8 cellular contexts compared by ENCODE assay signal in the genomic region with DNA sequence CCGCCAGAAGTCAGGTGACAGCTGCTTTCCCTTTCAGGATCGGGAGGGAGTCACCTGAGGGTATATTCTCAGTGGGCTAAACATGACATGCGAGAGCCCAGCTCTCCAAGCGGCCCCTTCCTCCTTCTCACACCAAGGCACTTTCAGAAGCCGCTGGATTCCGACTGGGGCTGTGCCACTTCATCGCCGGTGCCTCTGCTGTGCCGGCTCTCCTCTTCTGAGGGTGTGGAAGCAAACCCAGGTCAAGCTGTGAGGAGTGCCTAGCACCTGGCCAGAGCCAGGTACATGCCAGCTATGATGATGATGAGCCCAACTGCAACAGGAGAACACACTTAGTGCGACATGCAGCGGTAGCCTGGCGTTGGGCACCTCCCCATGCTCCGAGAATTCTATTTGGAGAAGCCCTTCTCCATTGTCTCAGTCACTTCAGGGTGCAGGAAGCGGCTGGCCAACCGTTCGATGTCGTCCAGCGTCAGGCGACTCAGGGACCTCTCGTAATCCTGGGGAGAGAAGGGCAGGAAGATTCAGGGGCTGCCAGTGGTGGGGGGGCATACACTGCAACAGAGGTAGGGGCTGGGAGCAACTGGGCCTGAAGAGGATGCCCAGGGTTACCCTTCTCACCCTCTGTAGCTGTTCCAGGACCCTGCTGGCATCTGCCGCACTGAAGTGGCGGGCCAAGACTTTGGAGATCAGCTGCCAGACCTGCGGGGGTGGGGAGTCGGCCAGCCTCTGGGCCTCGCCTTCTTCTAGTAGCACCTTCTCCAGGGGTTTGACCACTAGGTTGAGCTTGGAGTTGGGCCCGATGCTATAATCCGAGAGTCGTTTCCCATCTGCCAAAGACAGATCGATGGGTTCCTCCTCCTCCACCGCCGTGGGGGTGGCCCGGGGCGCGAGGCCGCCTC. TPM values are rescaled to one million over a fixed set of nuclear protein-coding genes. Genes with fewer than 3 reads are reported as not detected.
DNase-seq lines count a peak whose midpoint lies in the region; ATAC-seq and TF ChIP-seq lines count a peak whose summit lies in the region.

No MANE protein-coding gene starts in this region.

- peaks cover 0 to 47% (median 31%) of the 10 kb centered on the region in 11 experiments; a peak in 15 of 22 replicates for H3K9me3 ChIP-seq in BLaER1 treated with 17β-estradiol and CSF1 and Interleukin-3, amounts not matched to agents 10 nM and 100 nM (replicated peaks in 1 of 11)

- peaks cover 54 to 71% (median 64%) of the 10 kb centered on the region in 10 experiments for H3K4me1 ChIP-seq in BLaER1 treated with 17β-estradiol and CSF1 and Interleukin-3, amounts not matched to agents 10 nM and 100 nM
- H3K4me1 ChIP-seq in KMS-11 (ENCODE audit: low read depth, poor library complexity, severe bottlenecking) = no peaks in the 10 kb centered on the region

- peak overlapping the region; percentile 71 to 84 (median 77) for H3K4me3 ChIP-seq in BLaER1 treated with 17β-estradiol and CSF1 and Interleukin-3, amounts not matched to agents 10 nM and 100 nM
- no peak overlapping the region for H3K4me3 ChIP-seq in KMS-11 (IDR thresholded peaks at IDR 0.05; ENCODE audit: insufficient read depth, low read depth, low read length)

- peaks cover 0 to 31% (median 16%) of the 10 kb centered on the region in 11 experiments; a peak in 14 of 22 replicates for H3K36me3 ChIP-seq in BLaER1 treated with 17β-estradiol and CSF1 and Interleukin-3, amounts not matched to agents 10 nM and 100 nM
- H3K36me3 ChIP-seq in KMS-11 (ENCODE audit: insufficient read depth) = no peaks in the 10 kb centered on the region

- no peak for ATAC-seq in natural killer cell
- no peak for ATAC-seq in GM21576 (IDR thresholded peaks at IDR 0.05; ENCODE audit: unreplicated experiment)
- no peak for ATAC-seq in GM21825 (IDR thresholded peaks at IDR 0.05; ENCODE audit: unreplicated experiment)

- H3K27ac Mint-ChIP-seq in dendritic cell treated with granulocyte-macrophage colony-stimulating factor and Interleukin-4, amounts not matched to agents 40 ng/mL and 50 ng/mL, for 4 days = peak overlapping the region; percentile 79
- H3K27ac Mint-ChIP-seq in natural killer cell = no peak overlapping the region

- peak overlapping the region; percentile 73 to 91 (median 84) for H3K9ac ChIP-seq in BLaER1 treated with 17β-estradiol and CSF1 and Interleukin-3, amounts not matched to agents 10 nM and 100 nM
- H3K9ac ChIP-seq in KMS-11 = peak overlapping the region; percentile 70; the same call in 1 of the 2 replicates

- DNase-seq in natural killer cell (no peak), NCI-H2081 treated with DMSO at 0.1 percent for 48 hours (lab: John Stamatoyannopoulos, UW) (no peak), AML-193 (lab: John Stamatoyannopoulos, UW) (no peak)

- peaks cover 1% of the 10 kb centered on the region for H3K27me3 Mint-ChIP-seq in dendritic cell treated with granulocyte-macrophage colony-stimulating factor and Interleukin-4, amounts not matched to agents 40 ng/mL and 50 ng/mL, for 4 days
- H3K27me3 Mint-ChIP-seq in natural killer cell (ENCODE audit: low read depth in 2 of 2) = no peaks in the 10 kb centered on the region

- no peaks in the 10 kb centered on the region for H3K9me3 Mint-ChIP-seq in dendritic cell treated with granulocyte-macrophage colony-stimulating factor and Interleukin-4, amounts not matched to agents 40 ng/mL and 50 ng/mL, for 4 days
- no peaks in the 10 kb centered on the region for H3K9me3 Mint-ChIP-seq in natural killer cell

- H3K4me2 ChIP-seq in BLaER1 treated with 17β-estradiol and CSF1 and Interleukin-3, amounts not matched to agents 10 nM and 100 nM = peak overlapping the region; percentile 70 to 89 (median 81)
- H3K4me2 ChIP-seq in KMS-11 = peak overlapping the region; percentile 57

- H3K4me1 Mint-ChIP-seq in dendritic cell treated with granulocyte-macrophage colony-stimulating factor and Interleukin-4, amounts not matched to agents 40 ng/mL and 50 ng/mL, for 4 days (ENCODE audit: low read depth) = peaks cover 37% of the 10 kb centered on the region
- H3K4me1 Mint-ChIP-seq in natural killer cell = peaks cover 15 to 20% of the 10 kb centered on the region in 2 donors

- H3K36me3 Mint-ChIP-seq in dendritic cell treated with granulocyte-macrophage colony-stimulating factor and Interleukin-4, amounts not matched to agents 40 ng/mL and 50 ng/mL, for 4 days (ENCODE audit: low read depth) = peaks cover 42% of the 10 kb centered on the region
- no peaks in the 10 kb centered on the region for H3K36me3 Mint-ChIP-seq in natural killer cell

- peaks cover 38 to 54% (median 45%) of the 10 kb centered on the region in 11 experiments for H3K27me3 ChIP-seq in BLaER1 treated with 17β-estradiol and CSF1 and Interleukin-3, amounts not matched to agents 10 nM and 100 nM
- H3K27me3 ChIP-seq in KMS-11 (ENCODE audit: insufficient read depth, low read depth) = no peaks in the 10 kb centered on the region

- no peak for TF ChIP-seq CTCF in KMS-11 (conservative IDR thresholded peaks at IDR 0.05; ENCODE audit: low read depth, low read length)
- TF ChIP-seq CTCF in natural killer cell (IDR thresholded peaks at IDR 0.05) = no peak

- peak overlapping the region; percentile 67 for H3K4me3 Mint-ChIP-seq in dendritic cell treated with granulocyte-macrophage colony-stimulating factor and Interleukin-4, amounts not matched to agents 40 ng/mL and 50 ng/mL, for 4 days
- H3K4me3 Mint-ChIP-seq in natural killer cell = peak overlapping the region; percentile 68

- peaks cover 0 to 43% (median 14%) of the 10 kb centered on the region in 11 experiments; a peak in 11 of 22 replicates for H4K20me1 ChIP-seq in BLaER1 treated with 17β-estradiol and CSF1 and Interleukin-3, amounts not matched to agents 10 nM and 100 nM
- H4K20me1 ChIP-seq in KMS-11 (ENCODE audit: insufficient read depth) = no peaks in the 10 kb centered on the region

- intact Hi-C loops in dendritic cell treated with granulocyte-macrophage colony-stimulating factor and Interleukin-4, amounts not matched to agents 40 ng/mL and 50 ng/mL, for 4 days (cut with micrococcal nuclease) = no loop called here
- intact Hi-C loops in natural killer cell (cut with micrococcal nuclease) = no loop called here

- H3K27ac ChIP-seq in BLaER1 treated with 17β-estradiol and CSF1 and Interleukin-3, amounts not matched to agents 10 nM and 100 nM = peak overlapping the region in 10 of 11 experiments; percentile 46 to 88 (median 82); a peak in 20 of 22 replicates
- H3K27ac ChIP-seq in KMS-11 = peak overlapping the region; percentile 44; the same call in 1 of the 2 replicates

- peak overlapping the region; percentile 44; the same call in 1 of the 2 replicates for H2AFZ ChIP-seq in KMS-11 (ENCODE audit: low read depth)

- peaks cover 13% of the 10 kb centered on the region; the same call in 1 of the 2 replicates for H3K79me2 ChIP-seq in KMS-11 (ENCODE audit: insufficient read depth, low read depth)

RNA-seq across cellular contexts. Expression of a gene that starts 1.0 kb away (rescaled TPM):
- total RNA-seq in natural killer cell = 10 to 100 TPM; 11.7 to 22.4 (median 17.6) TPM

RNA-seq across cellular contexts. Expression of a gene that starts 5.0 kb away (rescaled TPM):
- total RNA-seq in natural killer cell = 10 to 100 TPM; 26.5 to 42.1 (median 31.8) TPM

RNA-seq across cellular contexts. Expression of a gene that starts 6.3 kb away (rescaled TPM):
- total RNA-seq in natural killer cell = 10 to 100 TPM; 10.8 to 12.5 (median 10.9) TPM

RNA-seq across cellular contexts. Expression of a gene that starts 27.3 kb away (rescaled TPM):
- 10 to 100 TPM; 20.8 to 34.3 (median 32.2) TPM for total RNA-seq in natural killer cell

RNA-seq across cellular contexts. Expression of a gene that starts 30.6 kb away (rescaled TPM):
- 10 to 100 TPM; 31.1 to 38.0 (median 37.3) TPM for total RNA-seq in natural killer cell
